In the genomic region with DNA sequence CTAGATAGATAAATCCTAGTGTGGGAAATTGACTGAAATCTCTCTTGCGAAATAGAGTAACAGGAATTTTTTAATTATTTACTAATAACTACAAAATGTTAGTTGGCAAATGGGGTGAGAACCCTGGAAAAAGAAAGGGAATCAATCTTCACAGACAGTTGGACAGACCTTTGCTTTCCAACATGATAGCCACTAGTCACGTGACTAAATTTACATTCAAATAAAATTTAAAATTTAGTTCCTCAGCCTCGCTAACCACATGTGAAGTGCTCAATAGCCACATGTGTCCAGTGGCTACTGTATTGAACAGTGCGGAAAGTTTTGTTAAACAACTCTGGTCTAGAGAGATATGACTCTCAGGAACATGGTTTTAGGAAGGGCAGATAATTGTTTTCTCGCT, we compare ENCODE assay signal across 22 cellular contexts.
"Had no signal": no experiment of that assay in that cellular context is flagged by ENCODE, and none has a peak within 500 bp of the region (broad histone marks: within the 10 kb centered on the region; RNA-seq: fewer than 3 reads in every experiment).

No MANE protein-coding gene starts in this region.

- H2AFZ ChIP-seq: parathyroid adenoma had no signal

- H3K4me3 ChIP-seq: colonic mucosa, esophagus muscularis mucosa, gastroesophageal sphincter, mucosa of descending colon, sigmoid colon, testis, tibial artery had no signal

- FAIRE-seq: endothelial cell of umbilical vein had no signal

- H3K27me3 ChIP-seq: colonic mucosa, esophagus muscularis mucosa, foreskin keratinocyte, gastroesophageal sphincter, neutrophil, sigmoid colon, testis, tibial artery had no signal

- H3K9ac ChIP-seq: parathyroid adenoma had no signal

- H3K9me3 ChIP-seq: colonic mucosa, esophagus muscularis mucosa, gastroesophageal sphincter, mucosa of descending colon, neutrophil, sigmoid colon, testis, tibial artery had no signal

- H3K27ac ChIP-seq: colonic mucosa, foreskin keratinocyte, neutrophil, parathyroid adenoma, testis, tibial artery had no signal

- ATAC-seq: foreskin keratinocyte; mucosa of descending colon; natural killer cell treated with Interleukin-12 subunit alpha and Interleukin-12 subunit beta and Interleukin-15 and Interleukin-18, amount 100 ng/mL, for 72 hours; stimulated activated memory B cell treated with anti-CD40 and anti-IgM and Interleukin-4, amounts not matched to agents 10 μg/mL and 1 μg/mL and 100 μg/mL, for 72 hours; stimulated activated naive CD8-positive, alpha-beta T cell treated with anti-CD3 and anti-CD28 coated beads, Interleukin-15, Interleukin-2, amounts not matched to agents 100 U/mL and 50 U/mL, for 24 hours had no signal

- H3K79me2 ChIP-seq: parathyroid adenoma had no signal

- DNase-seq: colonic mucosa; dermis blood vessel endothelial cell; effector memory CD4-positive, alpha-beta T cell; hypothalamus; immature natural killer cell; islet precursor cell; mucosa of descending colon; naive B cell; sigmoid colon; stimulated activated CD4-positive, alpha-beta T cell treated with anti-CD3 and anti-CD28 coated beads, Interleukin-4, amount 100 ng/mL, for 4 hours; stimulated activated naive CD8-positive, alpha-beta T cell treated with anti-CD3 and anti-CD28 coated beads, Interleukin-15, Interleukin-2, amounts not matched to agents 100 U/mL and 50 U/mL, for 24 hours; substantia nigra; testis; tibial artery had no signal

- H3K4me1 ChIP-seq: colonic mucosa, foreskin keratinocyte, gastroesophageal sphincter, parathyroid adenoma, sigmoid colon, testis had no signal

- H3K36me3 ChIP-seq: colonic mucosa, esophagus muscularis mucosa, gastroesophageal sphincter, neutrophil, sigmoid colon, tibial artery had no signal
